8 cellular contexts compared by ENCODE assay signal in the genomic region with DNA sequence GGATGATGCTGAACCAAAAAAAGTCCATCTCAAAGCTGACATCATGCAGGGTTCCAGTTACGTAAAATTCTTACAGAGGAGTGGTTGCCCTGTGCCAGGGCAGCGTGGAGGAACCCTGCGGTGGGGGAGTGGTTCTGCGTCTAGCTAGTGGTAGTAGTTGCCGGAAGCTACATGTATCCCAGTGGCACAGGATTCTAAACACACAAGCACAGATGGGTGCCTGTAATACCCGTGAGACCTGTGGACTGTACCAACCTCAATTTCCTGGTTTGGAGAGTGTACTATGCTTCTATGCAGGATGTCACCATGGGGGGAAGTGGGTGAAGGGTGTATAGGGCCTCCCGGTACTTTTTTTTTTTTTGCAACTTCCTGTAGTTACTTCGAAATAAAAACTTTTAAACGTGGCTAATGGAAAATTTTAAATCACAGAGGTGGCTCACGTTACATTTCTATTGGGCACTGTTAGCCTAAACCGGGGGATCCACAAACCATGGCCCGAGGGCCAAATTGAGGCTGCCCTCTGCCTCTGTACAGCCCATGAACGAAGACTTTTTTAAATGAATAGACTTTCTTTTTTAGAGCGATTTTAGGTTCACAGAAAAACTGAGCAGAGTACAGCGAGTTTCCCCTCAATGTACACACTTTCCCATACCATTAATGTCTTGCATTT. TPM values are rescaled to one million over a fixed set of nuclear protein-coding genes. Genes with fewer than 3 reads are reported as not detected.
DNase-seq lines count a peak whose midpoint lies in the region; ATAC-seq and TF ChIP-seq lines count a peak whose summit lies in the region.

No MANE protein-coding gene starts in this region.

- H3K27ac ChIP-seq in hepatocyte, result peak overlapping the region; percentile 38

- no peak for TF ChIP-seq POLR2A in NB4 (IDR thresholded peaks at IDR 0.05; ENCODE audit: extremely low read depth, insufficient read length)

- H3K4me3 ChIP-seq in NB4 (ENCODE audit: low read depth, low read length) (peak overlapping the region; percentile 21), hepatocyte (no peak overlapping the region)

- no peak overlapping the region for H3K4me2 ChIP-seq in hepatocyte

- DNase-seq in NB4 (ENCODE audit: low read depth), result peak; percentile 98
- DNase-seq in activated CD8-positive, alpha-beta memory T cell treated with anti-CD3 and anti-CD28 coated beads for 24 hours, result peak; percentile 85
- no peak for DNase-seq in hepatocyte (ENCODE audit: low spot score)
- DNase-seq in stimulated activated naive B cell treated with anti-CD40 and anti-IgM and Interleukin-4, amounts not matched to agents 10 μg/mL and 1 μg/mL and 100 μg/mL, for 72 hours, result peak; percentile 68
- no peak for DNase-seq in DMS79 treated with DMSO at 0.1 percent for 48 hours (lab: John Stamatoyannopoulos, UW)
- DNase-seq in foreskin melanocyte, result no peak
- no peak for DNase-seq in DMS53 treated with DMSO at 0.1 percent for 48 hours (lab: John Stamatoyannopoulos, UW; ENCODE audit: unreplicated experiment)

- peaks cover 31 to 35% of the 10 kb centered on the region in 2 donors for H3K4me1 Mint-ChIP-seq in stimulated activated naive B cell treated with anti-CD40 and anti-IgM and Interleukin-4, amounts not matched to agents 10 μg/mL and 1 μg/mL and 100 μg/mL, for 72 hours

- H3K27me3 Mint-ChIP-seq in stimulated activated naive B cell treated with anti-CD40 and anti-IgM and Interleukin-4, amounts not matched to agents 10 μg/mL and 1 μg/mL and 100 μg/mL, for 72 hours, result peaks cover 6% of the 10 kb centered on the region in 2 donors

- H3K9me3 Mint-ChIP-seq in stimulated activated naive B cell treated with anti-CD40 and anti-IgM and Interleukin-4, amounts not matched to agents 10 μg/mL and 1 μg/mL and 100 μg/mL, for 72 hours, result no peaks in the 10 kb centered on the region

- no peak overlapping the region for H2AFZ ChIP-seq in hepatocyte

- no peaks in the 10 kb centered on the region for H4K20me1 ChIP-seq in hepatocyte (ENCODE audit: insufficient read depth, poor library complexity, severe bottlenecking)

- H3K4me1 ChIP-seq in hepatocyte (ENCODE audit: insufficient read depth), result peaks cover 32% of the 10 kb centered on the region

- no peaks in the 10 kb centered on the region for H3K27me3 ChIP-seq in hepatocyte

- H3K4me3 Mint-ChIP-seq in stimulated activated naive B cell treated with anti-CD40 and anti-IgM and Interleukin-4, amounts not matched to agents 10 μg/mL and 1 μg/mL and 100 μg/mL, for 72 hours, result peak overlapping the region; percentile 41 to 67

- no peaks in the 10 kb centered on the region for H3K36me3 ChIP-seq in hepatocyte (replicated peaks; ENCODE audit: insufficient read depth, low read depth)

- TF ChIP-seq CTCF in NB4 (IDR thresholded peaks at IDR 0.05; ENCODE audit: low read depth, low read length) (no peak), hepatocyte (IDR thresholded peaks at IDR 0.05; ENCODE audit: poor library complexity) (no peak)

- ATAC-seq in stimulated activated naive B cell treated with anti-CD40 and anti-IgM and Interleukin-4, amounts not matched to agents 10 μg/mL and 1 μg/mL and 100 μg/mL, for 72 hours (replicated peaks), result peak; percentile 95
- no peak for ATAC-seq in GM19463 (IDR thresholded peaks at IDR 0.05; ENCODE audit: unreplicated experiment)

- peak overlapping the region; percentile 93 for H3K27ac Mint-ChIP-seq in stimulated activated naive B cell treated with anti-CD40 and anti-IgM and Interleukin-4, amounts not matched to agents 10 μg/mL and 1 μg/mL and 100 μg/mL, for 72 hours

- 80% methylated on average over 15 of the region's 15 CpGs for WGBS in hepatocyte (ENCODE audit: low lambda C conversion rate, missing lambda C conversion rate)

- no peaks in the 10 kb centered on the region for H3K9me3 ChIP-seq in hepatocyte (ENCODE audit: low read depth)

- H3K79me2 ChIP-seq in hepatocyte, result peaks cover 29% of the 10 kb centered on the region

- peaks cover 0 to 1% of the 10 kb centered on the region in 2 donors for H3K36me3 Mint-ChIP-seq in stimulated activated naive B cell treated with anti-CD40 and anti-IgM and Interleukin-4, amounts not matched to agents 10 μg/mL and 1 μg/mL and 100 μg/mL, for 72 hours

- no peaks in the 10 kb centered on the region for H3K9me2 ChIP-seq in hepatocyte (replicated peaks; ENCODE audit: insufficient read depth)

RNA-seq across cellular contexts. Expression of gene TBC1D16, which starts 38.5 kb away (rescaled TPM):
- total RNA-seq in hepatocyte, result 28.8 and 38.1 TPM in 2 replicates
- 19.5 and 24.5 TPM in 2 replicates for polyA plus RNA-seq in hepatocyte

RNA-seq across cellular contexts. Expression of gene CCDC40, which starts 39.3 kb away (rescaled TPM):
- 2.2 and 3.0 TPM in 2 replicates for total RNA-seq in hepatocyte
- 4.7 and 7.6 TPM in 2 replicates for polyA plus RNA-seq in hepatocyte

Comparison
In these comparisons a context has a peak if more than half of its experiments do, and no peak if none do; other contexts are left out.
1. DNase-seq: peak in NB4 (single experiment), activated CD8-positive, alpha-beta memory T cell treated with anti-CD3 and anti-CD28 coated beads for 24 hours (single experiment) and stimulated activated naive B cell treated with anti-CD40 and anti-IgM and Interleukin-4, amounts not matched to agents 10 μg/mL and 1 μg/mL and 100 μg/mL, for 72 hours (single experiment); none in hepatocyte (single experiment), DMS79 treated with DMSO at 0.1 percent for 48 hours (single experiment), foreskin melanocyte (single experiment) and DMS53 treated with DMSO at 0.1 percent for 48 hours (single experiment).